ENCODE assay signal across 8 cellular contexts in the genomic region with DNA sequence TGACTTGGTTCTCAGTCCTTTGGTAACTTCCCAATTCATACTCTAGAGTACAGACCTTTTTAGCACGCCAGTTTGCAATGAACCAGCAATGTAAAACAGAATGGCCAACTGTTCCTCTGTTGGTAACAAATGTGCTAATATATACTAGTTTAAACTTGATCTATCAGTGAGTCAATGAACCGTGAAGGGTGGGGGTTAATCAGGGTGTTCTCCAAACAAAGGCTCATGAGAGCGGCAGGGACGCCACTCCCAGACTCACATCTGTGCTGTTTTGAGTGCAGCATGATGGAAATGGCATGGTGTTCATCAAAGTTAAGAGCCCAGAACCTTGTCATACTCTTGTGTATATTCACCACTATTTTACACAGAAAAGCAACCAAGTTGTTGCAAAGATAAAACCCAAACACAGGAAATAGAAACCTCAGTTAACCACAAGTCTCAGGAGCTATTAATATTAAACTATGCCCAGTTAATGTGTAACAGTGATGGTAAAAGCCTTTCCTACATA.
DNase-seq lines count a peak whose midpoint lies in the region; ATAC-seq, FAIRE-seq and TF ChIP-seq lines count a peak whose summit lies in the region.

No MANE protein-coding gene starts in this region.

- no peaks in the 10 kb centered on the region for H3K27me3 ChIP-seq in DOHH2 (ENCODE audit: control insufficient read depth, low read length)
- H3K27me3 ChIP-seq in trophoblast cell (ENCODE audit: insufficient read depth, low read length): no peaks in the 10 kb centered on the region

- H3K36me3 ChIP-seq in DOHH2 (ENCODE audit: control insufficient read depth, low read length): no peaks in the 10 kb centered on the region
- H3K36me3 ChIP-seq in trophoblast cell (ENCODE audit: control insufficient read depth in 1 of 2, insufficient read depth in 2 of 2, low read length in 2 of 2): no peaks in the 10 kb centered on the region

- H3K9ac ChIP-seq in trophoblast cell (ENCODE audit: low read length): no peak overlapping the region

- no peak overlapping the region for H2AK5ac ChIP-seq in trophoblast cell (ENCODE audit: low read length)

- H3K27ac ChIP-seq in DOHH2 (ENCODE audit: low read depth, low read length) (no peak overlapping the region), trophoblast cell (ENCODE audit: low read depth, low read length) (no peak overlapping the region)

- DNase-seq in SW480 (ENCODE audit: low spot score) (peak; percentile 39), COLO829 (ENCODE audit: low spot score) (no peak), urothelium cell line (ENCODE audit: low spot score) (no peak), trophoblast cell (no peak)
- DNase-seq in stimulated activated naive B cell treated with anti-CD40 and anti-IgM and Interleukin-4, amounts not matched to agents 10 μg/mL and 1 μg/mL and 100 μg/mL, for 72 hours: no peak

- ATAC-seq in GM21367 (IDR thresholded peaks at IDR 0.05; ENCODE audit: unreplicated experiment) (peak; percentile 93), HG03521 (IDR thresholded peaks at IDR 0.05; ENCODE audit: unreplicated experiment) (peak; percentile 96)
- peak; percentile 91 to 92 for ATAC-seq in stimulated activated naive B cell treated with anti-CD40 and anti-IgM and Interleukin-4, amounts not matched to agents 10 μg/mL and 1 μg/mL and 100 μg/mL, for 72 hours (replicated peaks)

- H4K8ac ChIP-seq in trophoblast cell (ENCODE audit: low read depth, low read length): no peak overlapping the region

- no peak overlapping the region for H3K18ac ChIP-seq in trophoblast cell (ENCODE audit: low read length)

- H3K9me2 ChIP-seq in DOHH2 (replicated peaks; ENCODE audit: control insufficient read depth, low read length): no peaks in the 10 kb centered on the region

- no peak overlapping the region for H2BK120ac ChIP-seq in trophoblast cell (ENCODE audit: insufficient read depth, low read length, poor library complexity)

- no peak overlapping the region for H3K4ac ChIP-seq in trophoblast cell (ENCODE audit: low read depth, low read length)

- no peaks in the 10 kb centered on the region for H4K20me1 ChIP-seq in DOHH2 (ENCODE audit: control insufficient read depth, insufficient read depth, low read depth, low read length)

- H2BK5ac ChIP-seq in trophoblast cell (ENCODE audit: low read depth, low read length, poor library complexity): no peak overlapping the region

- H3K9me3 ChIP-seq in DOHH2 (ENCODE audit: control insufficient read depth, insufficient read depth, low read length) (no peaks in the 10 kb centered on the region), trophoblast cell (ENCODE audit: insufficient read depth, low read depth, low read length) (no peaks in the 10 kb centered on the region)

- no peaks in the 10 kb centered on the region for H3F3A ChIP-seq in DOHH2 (ENCODE audit: control insufficient read depth, insufficient read depth)

- H3K9me3 Mint-ChIP-seq in stimulated activated naive B cell treated with anti-CD40 and anti-IgM and Interleukin-4, amounts not matched to agents 10 μg/mL and 1 μg/mL and 100 μg/mL, for 72 hours: no peaks in the 10 kb centered on the region

- H3K79me2 ChIP-seq in DOHH2 (ENCODE audit: control insufficient read depth, low read length) (no peaks in the 10 kb centered on the region), trophoblast cell (ENCODE audit: control insufficient read depth, insufficient read depth, low read length, poor library complexity) (no peaks in the 10 kb centered on the region)

- H3K23ac ChIP-seq in trophoblast cell (ENCODE audit: low read length): no peak overlapping the region

- no peaks in the 10 kb centered on the region for H3K36me3 Mint-ChIP-seq in stimulated activated naive B cell treated with anti-CD40 and anti-IgM and Interleukin-4, amounts not matched to agents 10 μg/mL and 1 μg/mL and 100 μg/mL, for 72 hours

- no peak overlapping the region for H3K14ac ChIP-seq in trophoblast cell (ENCODE audit: low read length)

- H4K12ac ChIP-seq in trophoblast cell (ENCODE audit: low read depth, low read length): no peak overlapping the region

- peaks cover 10 to 12% of the 10 kb centered on the region in 2 donors for H3K27me3 Mint-ChIP-seq in stimulated activated naive B cell treated with anti-CD40 and anti-IgM and Interleukin-4, amounts not matched to agents 10 μg/mL and 1 μg/mL and 100 μg/mL, for 72 hours

- FAIRE-seq in urothelium cell line (lab: Jason Lieb, UNC): no peak

- no peak overlapping the region for H4K91ac ChIP-seq in trophoblast cell (ENCODE audit: low read depth, low read length)

- peak overlapping the region; percentile 19 for H3K4me3 ChIP-seq in DOHH2 (ENCODE audit: low read length)
- no peak overlapping the region for H3K4me3 ChIP-seq in trophoblast cell (ENCODE audit: low read depth, low read length)

- no peaks in the 10 kb centered on the region for H3K79me1 ChIP-seq in trophoblast cell (ENCODE audit: low read length)

- H2BK12ac ChIP-seq in trophoblast cell (ENCODE audit: low read length): no peak overlapping the region

- WGBS in trophoblast cell (ENCODE audit: extremely low coverage, insufficient coverage, insufficient read length): no CpG with 5 or more reads among the region's 4 CpGs

- H2AFZ ChIP-seq in trophoblast cell (ENCODE audit: insufficient read depth, low read length, poor library complexity): no peak overlapping the region

- TF ChIP-seq CTCF in DOHH2 (IDR thresholded peaks at IDR 0.05; ENCODE audit: low read depth, low read length, poor library complexity, severe bottlenecking): no peak

- H3K4me2 ChIP-seq in DOHH2 (ENCODE audit: low read length) (peak overlapping the region; percentile 48), trophoblast cell (ENCODE audit: low read length) (no peak overlapping the region)

- peaks cover 15% of the 10 kb centered on the region for H3K4me1 ChIP-seq in DOHH2 (ENCODE audit: control insufficient read depth, low read length)
- H3K4me1 ChIP-seq in trophoblast cell (ENCODE audit: control insufficient read depth in 1 of 2, insufficient read depth in 2 of 2, low read length in 2 of 2): no peaks in the 10 kb centered on the region

- peak overlapping the region; percentile 21 to 34 for H3K4me3 Mint-ChIP-seq in stimulated activated naive B cell treated with anti-CD40 and anti-IgM and Interleukin-4, amounts not matched to agents 10 μg/mL and 1 μg/mL and 100 μg/mL, for 72 hours

- H3K4me1 Mint-ChIP-seq in stimulated activated naive B cell treated with anti-CD40 and anti-IgM and Interleukin-4, amounts not matched to agents 10 μg/mL and 1 μg/mL and 100 μg/mL, for 72 hours: peaks cover 11 to 18% of the 10 kb centered on the region in 2 donors

- H3K27ac Mint-ChIP-seq in stimulated activated naive B cell treated with anti-CD40 and anti-IgM and Interleukin-4, amounts not matched to agents 10 μg/mL and 1 μg/mL and 100 μg/mL, for 72 hours: no peak overlapping the region
